18 cellular contexts compared by ENCODE assay signal in genomic region chr7:99006739-99007424, GRCh38.
A peak's percentile ranks its signal among the peaks of the same experiment; 100 is the strongest.
DNase-seq lines count a peak whose midpoint lies in the region; ATAC-seq, FAIRE-seq and TF ChIP-seq lines count a peak whose summit lies in the region.
"Had no signal": no experiment of that assay in that cellular context is flagged by ENCODE, and none has a peak within 500 bp of the region (broad histone marks: within the 10 kb centered on the region; RNA-seq: fewer than 3 reads in every experiment).

No MANE protein-coding gene starts in this region.

- H3K4me3 ChIP-seq in HepG2 (replicated peaks in 1 of 3; ENCODE audit: insufficient read depth in 1 of 3, low read depth in 2 of 3, low read length in 3 of 3) (no peak overlapping the region), right lobe of liver (no peak overlapping the region)
- H3K4me3 ChIP-seq: PC-9 had no signal

- in situ Hi-C loops in HepG2 (cut with HindIII; ENCODE audit: extremely low pct_ligation_motif_present, low pct_unique_long_range_greater_than_20kb): no loop called here

- H3K27me3 ChIP-seq in HepG2 (ENCODE audit: control insufficient read depth in 1 of 2, insufficient read depth in 2 of 2, low read length in 2 of 2) (no peaks in the 10 kb centered on the region), right lobe of liver (no peaks in the 10 kb centered on the region)
- H3K27me3 ChIP-seq: BE2C had no signal

- BruUV-seq in HepG2 (replicated peaks; lab: Mats Ljungman, UMichigan): no TSS peak

- H3K36me3 ChIP-seq in HepG2 (replicated peaks in 1 of 2; ENCODE audit: control insufficient read depth in 1 of 2, insufficient read depth in 2 of 2, low read length in 2 of 2): peaks cover 39 to 83% of the 10 kb centered on the region in 2 experiments
- H3K36me3 ChIP-seq in right lobe of liver: peaks cover 0 to 73% (median 24%) of the 10 kb centered on the region in 4 donors

- no peak for TF ChIP-seq RAD21 in HepG2 (CRISPR knock-in tag; IDR thresholded peaks at IDR 0.05)

- H3K9me3 ChIP-seq in HepG2 (ENCODE audit: low read length) (no peaks in the 10 kb centered on the region), right lobe of liver (no peaks in the 10 kb centered on the region)
- H3K9me3 ChIP-seq: BE2C had no signal

- no peak for DNase-seq in HepG2 (ENCODE audit: low spot score)
- no peak for DNase-seq in right lobe of liver
- DNase-seq in ecto neural progenitor cell (ENCODE audit: low spot score): peak; percentile 31
- peak; percentile 13 for DNase-seq in myocyte (ENCODE audit: low read depth)
- no peak for DNase-seq in stimulated activated CD4-positive, alpha-beta T cell treated with anti-CD3 and anti-CD28 coated beads, Interleukin-1b, Interleukin-23, amount 100 ng/mL, for 48 hours
- DNase-seq in NCI-H2107 (lab: John Stamatoyannopoulos, UW): no peak
- DNase-seq: BE2C; CD4-positive, alpha-beta memory T cell; DMS79; GOT3; HFFc6; Kasumi-1; NCI-H1105 treated with DMSO at 0.1 percent for 48 hours; NCI-H187; NCI-H2171 treated with DMSO at 0.1 percent for 48 hours; NCI-H774; PC-9 had no signal

- no peak overlapping the region for H2AFZ ChIP-seq in HepG2 (ENCODE audit: low read length)
- H2AFZ ChIP-seq: PC-9 had no signal

- TF ChIP-seq POLR2A in HepG2 (IDR thresholded peaks at IDR 0.05; ENCODE audit: insufficient read depth in 1 of 2, low read depth in 2 of 2, low read length in 2 of 2) (no peak), right lobe of liver (IDR thresholded peaks at IDR 0.05) (no peak)

- intact Hi-C loops in HepG2 (cut with micrococcal nuclease; ENCODE audit: unreplicated experiment) (no loop called here), right lobe of liver (cut with DNase I) (no loop called here)

- H3K9ac ChIP-seq in HepG2 (ENCODE audit: insufficient read depth, low read depth, low read length): no peak overlapping the region

- no peaks in the 10 kb centered on the region for H4K20me1 ChIP-seq in HepG2 (ENCODE audit: insufficient read depth, low read length)

- no peak for FAIRE-seq in HepG2 (lab: Jason Lieb, UNC)

- H3K79me2 ChIP-seq in HepG2 (ENCODE audit: insufficient read depth, low read length): no peaks in the 10 kb centered on the region

- H3K4me1 ChIP-seq in HepG2 (ENCODE audit: insufficient read depth, low read length): no peaks in the 10 kb centered on the region
- H3K4me1 ChIP-seq in right lobe of liver: no peaks in the 10 kb centered on the region
- H3K4me1 ChIP-seq: BE2C had no signal

- CTCF ChIA-PET in HepG2 (lab: Yijun Ruan, JAX; ENCODE audit: low intra/inter-chr PET ratio, low total read pairs): no interaction called here

- H3K27ac ChIP-seq in HepG2 (ENCODE audit: extremely low read length, insufficient read depth, low read length): no peak overlapping the region
- H3K27ac ChIP-seq in right lobe of liver: no peak overlapping the region
- H3K27ac ChIP-seq: PC-9 had no signal

- POLR2A ChIA-PET in HepG2 (lab: Yijun Ruan, JAX): no interaction called here

- ATAC-seq in HepG2 (no peak), right lobe of liver (no peak), HG03460 (IDR thresholded peaks at IDR 0.05; ENCODE audit: unreplicated experiment) (no peak)

- no peak overlapping the region for H3K4me2 ChIP-seq in HepG2 (ENCODE audit: low read depth, low read length)
- H3K4me2 ChIP-seq: PC-9 had no signal

- TF ChIP-seq EP300 in HepG2 (IDR thresholded peaks at IDR 0.05; ENCODE audit: low read depth in 2 of 2, low read length in 2 of 2) (no peak), HepG2 (CRISPR knock-in tag; IDR thresholded peaks at IDR 0.05; ENCODE audit: borderline replicate concordance) (no peak)

- TF ChIP-seq CTCF in HepG2 (CRISPR knock-in tag; IDR thresholded peaks at IDR 0.05): no peak
- TF ChIP-seq CTCF in right lobe of liver (IDR thresholded peaks at IDR 0.05): no peak

- 94% methylated on average over 11 of the region's 11 CpGs for WGBS in HepG2 (ENCODE audit: low lambda C conversion rate)
- 70% methylated on average over 5 of the region's 11 CpGs for WGBS in right lobe of liver (ENCODE audit: insufficient coverage, low coverage, low lambda C conversion rate, missing lambda C conversion rate)

TF ChIP-seq in HepG2, 621 proteins besides CTCF, POLR2A, EP300 and RAD21:
- TF ChIP-seq, protein P1, sequence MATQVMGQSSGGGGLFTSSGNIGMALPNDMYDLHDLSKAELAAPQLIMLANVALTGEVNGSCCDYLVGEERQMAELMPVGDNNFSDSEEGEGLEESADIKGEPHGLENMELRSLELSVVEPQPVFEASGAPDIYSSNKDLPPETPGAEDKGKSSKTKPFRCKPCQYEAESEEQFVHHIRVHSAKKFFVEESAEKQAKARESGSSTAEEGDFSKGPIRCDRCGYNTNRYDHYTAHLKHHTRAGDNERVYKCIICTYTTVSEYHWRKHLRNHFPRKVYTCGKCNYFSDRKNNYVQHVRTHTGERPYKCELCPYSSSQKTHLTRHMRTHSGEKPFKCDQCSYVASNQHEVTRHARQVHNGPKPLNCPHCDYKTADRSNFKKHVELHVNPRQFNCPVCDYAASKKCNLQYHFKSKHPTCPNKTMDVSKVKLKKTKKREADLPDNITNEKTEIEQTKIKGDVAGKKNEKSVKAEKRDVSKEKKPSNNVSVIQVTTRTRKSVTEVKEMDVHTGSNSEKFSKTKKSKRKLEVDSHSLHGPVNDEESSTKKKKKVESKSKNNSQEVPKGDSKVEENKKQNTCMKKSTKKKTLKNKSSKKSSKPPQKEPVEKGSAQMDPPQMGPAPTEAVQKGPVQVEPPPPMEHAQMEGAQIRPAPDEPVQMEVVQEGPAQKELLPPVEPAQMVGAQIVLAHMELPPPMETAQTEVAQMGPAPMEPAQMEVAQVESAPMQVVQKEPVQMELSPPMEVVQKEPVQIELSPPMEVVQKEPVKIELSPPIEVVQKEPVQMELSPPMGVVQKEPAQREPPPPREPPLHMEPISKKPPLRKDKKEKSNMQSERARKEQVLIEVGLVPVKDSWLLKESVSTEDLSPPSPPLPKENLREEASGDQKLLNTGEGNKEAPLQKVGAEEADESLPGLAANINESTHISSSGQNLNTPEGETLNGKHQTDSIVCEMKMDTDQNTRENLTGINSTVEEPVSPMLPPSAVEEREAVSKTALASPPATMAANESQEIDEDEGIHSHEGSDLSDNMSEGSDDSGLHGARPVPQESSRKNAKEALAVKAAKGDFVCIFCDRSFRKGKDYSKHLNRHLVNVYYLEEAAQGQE (IDR thresholded peaks at IDR 0.05; ENCODE audit: borderline replicate concordance in 1 of 2, low read depth in 1 of 2, low read length in 2 of 2): no peak
- TF ChIP-seq TBP (CRISPR knock-in tag; IDR thresholded peaks at IDR 0.05) (no peak), DDIT3 (CRISPR knock-in tag; IDR thresholded peaks at IDR 0.05) (no peak), ZNF382 (CRISPR knock-in tag; IDR thresholded peaks at IDR 0.05; ENCODE audit: borderline replicate concordance) (no peak), PAF1 (CRISPR knock-in tag; IDR thresholded peaks at IDR 0.05) (no peak), REPIN1 (CRISPR knock-in tag; IDR thresholded peaks at IDR 0.05; ENCODE audit: borderline replicate concordance, low read depth) (peak; percentile 81; the same call in 1 of the 2 replicates), FOXJ3 (CRISPR knock-in tag; IDR thresholded peaks at IDR 0.05; ENCODE audit: borderline replicate concordance) (no peak), FOXP1 (IDR thresholded peaks at IDR 0.05) (no peak), FOXP1 (CRISPR knock-in tag; IDR thresholded peaks at IDR 0.05) (no peak)

Comparison
In these comparisons a context has a peak if more than half of its experiments do, and no peak if none do; other contexts are left out.
1. DNase-seq: peak in ecto neural progenitor cell (single experiment) and myocyte (single experiment); none in HepG2 (single experiment), right lobe of liver (0 of 3), stimulated activated CD4-positive, alpha-beta T cell treated with anti-CD3 and anti-CD28 coated beads, Interleukin-1b, Interleukin-23, amount 100 ng/mL, for 48 hours (single experiment) and NCI-H2107 (single experiment).